1 cellular context compared by ENCODE assay signal in the genomic region with DNA sequence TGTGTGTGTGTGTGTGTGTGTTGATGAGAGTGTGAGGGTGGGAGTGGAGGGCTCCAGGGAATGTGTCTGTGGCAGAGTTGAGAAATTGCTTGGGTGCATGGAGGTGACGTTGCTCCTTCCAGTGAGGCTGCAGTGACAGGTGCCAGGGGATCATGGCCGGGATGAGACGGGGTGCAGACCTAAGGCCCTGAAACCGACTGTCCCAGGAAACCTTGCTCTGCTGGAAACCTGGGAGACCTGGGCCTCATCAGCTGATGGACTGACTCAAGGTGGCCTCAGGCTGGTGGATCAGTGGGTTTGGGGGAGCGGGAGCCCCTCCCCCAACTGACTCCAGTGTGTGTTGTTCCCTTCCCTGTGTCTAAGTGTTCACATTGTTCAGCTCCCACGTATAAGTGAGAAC.
TF ChIP-seq lines count a peak whose summit lies in the region.

No MANE protein-coding gene starts in this region.

TF ChIP-seq in A549, 52 proteins besides CTCF, POLR2A, EP300 and RAD21 (continued from another document):
- no peak for TF ChIP-seq FOSB (CRISPR knock-in tag; IDR thresholded peaks at IDR 0.05)
TF ChIP-seq in A549: peak in this region for 0.
